ENCODE assay signal across 11 cellular contexts in genomic region chr5:148746826-148747535, GRCh38.
DNase-seq lines count a peak whose midpoint lies in the region; ATAC-seq lines count a peak whose summit lies in the region.
"Had no signal": no experiment of that assay in that cellular context is flagged by ENCODE, and none has a peak within 500 bp of the region (broad histone marks: within the 10 kb centered on the region; RNA-seq: fewer than 3 reads in every experiment).

No MANE protein-coding gene starts in this region.

- no peaks in the 10 kb centered on the region for H3K36me3 Mint-ChIP-seq in activated T-helper 17 cell treated with anti-CD3 and anti-CD28 coated beads, Interleukin-2, amount 50 U/mL, for 72 hours (ENCODE audit: low read depth)

- no peak overlapping the region for H2BK15ac ChIP-seq in neuronal stem cell (ENCODE audit: low read length)

- H3K27me3 Mint-ChIP-seq in activated T-helper 17 cell treated with anti-CD3 and anti-CD28 coated beads, Interleukin-2, amount 50 U/mL, for 72 hours = peaks cover 7% of the 10 kb centered on the region

- no peak overlapping the region for H4K91ac ChIP-seq in neuronal stem cell (ENCODE audit: low read depth, low read length, poor library complexity)

- no peak overlapping the region for H3K27ac ChIP-seq in neuronal stem cell (replicated peaks; ENCODE audit: low read length)

- H3K4me3 ChIP-seq in neuronal stem cell (ENCODE audit: low read length in 2 of 2) = no peak overlapping the region

- H3K36me3 ChIP-seq in neuronal stem cell (replicated peaks in 1 of 2; ENCODE audit: control insufficient read depth in 2 of 2, insufficient read depth in 2 of 2, low read length in 2 of 2) = no peaks in the 10 kb centered on the region

- H3K27ac Mint-ChIP-seq in activated T-helper 17 cell treated with anti-CD3 and anti-CD28 coated beads, Interleukin-2, amount 50 U/mL, for 72 hours = no peak overlapping the region
- H3K27ac Mint-ChIP-seq: nephron progenitor cell had no signal

- ATAC-seq in GM19395 (IDR thresholded peaks at IDR 0.05; ENCODE audit: unreplicated experiment) (peak; percentile 93), HG03064 (IDR thresholded peaks at IDR 0.05; ENCODE audit: low read depth, unreplicated experiment) (peak; percentile 87)
- ATAC-seq in activated T-helper 17 cell treated with anti-CD3 and anti-CD28 coated beads, Interleukin-2, amount 50 U/mL, for 72 hours (replicated peaks) = no peak

- no peak overlapping the region for H3K9ac ChIP-seq in neuronal stem cell (ENCODE audit: low read depth, low read length, poor library complexity)

- H3K4ac ChIP-seq in neuronal stem cell (ENCODE audit: low read length) = no peak overlapping the region

- no peaks in the 10 kb centered on the region for H3K4me1 Mint-ChIP-seq in activated T-helper 17 cell treated with anti-CD3 and anti-CD28 coated beads, Interleukin-2, amount 50 U/mL, for 72 hours
- H3K4me1 Mint-ChIP-seq: nephron progenitor cell had no signal

- H2BK120ac ChIP-seq in neuronal stem cell (ENCODE audit: low read depth, low read length) = no peak overlapping the region

- no peak overlapping the region for H3K23ac ChIP-seq in neuronal stem cell (ENCODE audit: low read depth, low read length, poor library complexity)

- no peak overlapping the region for H2AFZ ChIP-seq in neuronal stem cell (ENCODE audit: low read length)

- no peak overlapping the region for H3K4me3 Mint-ChIP-seq in activated T-helper 17 cell treated with anti-CD3 and anti-CD28 coated beads, Interleukin-2, amount 50 U/mL, for 72 hours
- H3K4me3 Mint-ChIP-seq: nephron progenitor cell had no signal

- WGBS in neuronal stem cell (ENCODE audit: extremely low coverage in 2 of 2, insufficient read length in 2 of 2, insufficient replicate concordance in 1 of 2), 2 donors = no CpG with 5 or more reads among the region's 2 CpGs

- no peak overlapping the region for H2BK5ac ChIP-seq in neuronal stem cell (ENCODE audit: low read length)

- no peak overlapping the region for H4K8ac ChIP-seq in neuronal stem cell (ENCODE audit: low read depth, low read length)

- no peak overlapping the region for H3K4me2 ChIP-seq in neuronal stem cell (ENCODE audit: insufficient read depth, low read length, poor library complexity, severe bottlenecking)

- no peak overlapping the region for H3K14ac ChIP-seq in neuronal stem cell (ENCODE audit: low read length)

- H3K18ac ChIP-seq in neuronal stem cell (ENCODE audit: low read length) = no peak overlapping the region

- no peaks in the 10 kb centered on the region for H3K79me1 ChIP-seq in neuronal stem cell (ENCODE audit: low read depth, low read length)

- no peak overlapping the region for H2BK12ac ChIP-seq in neuronal stem cell (ENCODE audit: low read length)

- no peak overlapping the region for H2AK5ac ChIP-seq in neuronal stem cell (ENCODE audit: low read depth, low read length)

- H3K4me1 ChIP-seq in neuronal stem cell (ENCODE audit: control insufficient read depth in 2 of 2, insufficient read depth in 1 of 2, low read depth in 1 of 2, low read length in 2 of 2) = no peaks in the 10 kb centered on the region

- DNase-seq in A172 (ENCODE audit: low spot score) = peak; percentile 38
- peak; percentile 21 for DNase-seq in SIG-M5 (lab: John Stamatoyannopoulos, UW)
- DNase-seq in HCEC 1CT = no peak
- no peak for DNase-seq in neuronal stem cell (ENCODE audit: low spot score)
- no peak for DNase-seq in DMS53 (lab: John Stamatoyannopoulos, UW)
- DNase-seq: activated T-cell treated with anti-CD3 and anti-CD28 coated beads, Interleukin-2, amount 50 U/mL, for 1 hour; H7; nephron progenitor cell had no signal

- H3K9me3 ChIP-seq in neuronal stem cell (replicated peaks in 1 of 2; ENCODE audit: control insufficient read depth in 2 of 2, insufficient read depth in 1 of 2, low read depth in 1 of 2, low read length in 2 of 2) = no peaks in the 10 kb centered on the region

- H3K9me3 Mint-ChIP-seq in activated T-helper 17 cell treated with anti-CD3 and anti-CD28 coated beads, Interleukin-2, amount 50 U/mL, for 72 hours = no peaks in the 10 kb centered on the region
- H3K9me3 Mint-ChIP-seq: nephron progenitor cell had no signal

- H3K27me3 ChIP-seq in neuronal stem cell (ENCODE audit: control insufficient read depth in 3 of 3, insufficient read depth in 3 of 3, low read depth in 1 of 3, low read length in 3 of 3) = no peaks in the 10 kb centered on the region

Comparison
In these comparisons a context has a peak if more than half of its experiments do, and no peak if none do; other contexts are left out.
1. DNase-seq: peak in A172 (single experiment) and SIG-M5 (single experiment); none in HCEC 1CT (single experiment), neuronal stem cell (single experiment) and DMS53 (single experiment).